8 cellular contexts compared by ENCODE assay signal in genomic region chr18:961644-962355, GRCh38. TPM values are rescaled to one million over a fixed set of nuclear protein-coding genes. Genes with fewer than 3 reads are reported as not detected.
DNase-seq lines count a peak whose midpoint lies in the region; ATAC-seq, FAIRE-seq and TF ChIP-seq lines count a peak whose summit lies in the region.

No MANE protein-coding gene starts in this region.

- RAD21 ChIA-PET in HCT116 (lab: Charles Lee; ENCODE audit: low non-redundant PET in 1 of 2, low total read pairs in 2 of 2, uncharacterized antibody in 2 of 2, unreplicated experiment in 2 of 2) = no interaction called here

- H3K27ac ChIP-seq in C4-2B = no peak overlapping the region
- H3K27ac ChIP-seq in HCT116 (ENCODE audit: low read depth, low read length) = no peak overlapping the region
- no peak overlapping the region for H3K27ac ChIP-seq in RWPE2 (ENCODE audit: poor library complexity, severe bottlenecking)

- no peak for TF ChIP-seq POLR2A in HCT116 (IDR thresholded peaks at IDR 0.05; ENCODE audit: borderline replicate concordance, extremely low read depth, insufficient read depth, insufficient read length)
- no peak for TF ChIP-seq POLR2A in GM12892 (IDR thresholded peaks at IDR 0.05; ENCODE audit: low read depth, low read length)

- no peaks in the 10 kb centered on the region for H4K20me1 ChIP-seq in HCT116 (ENCODE audit: insufficient read depth)

- peak; percentile 53 for TF ChIP-seq RAD21 in HCT116 (IDR thresholded peaks at IDR 0.05; ENCODE audit: low read depth)

- CTCF ChIA-PET in HCT116 (lab: Charles Lee) = interaction anchor here (0.6 to 1.7 kb wide), 15 partner anchors 8 to 111 kb away, joined by 3 to 15 read pairs (median 5); no protein-coding TSS in a partner anchor

- no peak for FAIRE-seq in GM12892 (lab: Jason Lieb, UNC)

- H3K4me1 ChIP-seq in HCT116 (ENCODE audit: control insufficient read depth in 1 of 2, insufficient read depth in 2 of 2, low read length in 2 of 2) = peaks cover 0 to 5% of the 10 kb centered on the region in 2 experiments; a peak in 1 of 4 replicates
- no peaks in the 10 kb centered on the region for H3K4me1 ChIP-seq in RWPE2 (ENCODE audit: insufficient read depth, poor library complexity, severe bottlenecking)
- peaks cover 4% of the 10 kb centered on the region for H3K4me1 ChIP-seq in adipocyte (ENCODE audit: control insufficient read depth, insufficient read depth, low read length)

- intact Hi-C loops in HCT116 (cut with micrococcal nuclease) = loop anchor here (2.0 kb wide), 1 partner anchor 97 kb away; no protein-coding TSS in a partner anchor

- H3K79me2 ChIP-seq in HCT116 (ENCODE audit: insufficient read depth, low read length) = no peaks in the 10 kb centered on the region

- no TSS peak for BruUV-seq in HCT116 (replicated peaks; lab: Mats Ljungman, UMichigan)

- H2AFZ ChIP-seq in HCT116 (ENCODE audit: low read depth, low read length, poor library complexity, severe bottlenecking) = peak overlapping the region; percentile 96

- H3K9me3 ChIP-seq in HCT116 (ENCODE audit: control insufficient read depth in 1 of 2, insufficient read depth in 1 of 2, low read depth in 1 of 2, low read length in 2 of 2) (no peaks in the 10 kb centered on the region), RWPE2 (ENCODE audit: severe bottlenecking) (no peaks in the 10 kb centered on the region), adipocyte (ENCODE audit: control insufficient read depth, low read length) (no peaks in the 10 kb centered on the region)

- H3K27me3 ChIP-seq in HCT116 (ENCODE audit: insufficient read depth, low read length) (peaks cover 21% of the 10 kb centered on the region), RWPE2 (ENCODE audit: insufficient read depth, poor library complexity, severe bottlenecking) (peaks cover 3% of the 10 kb centered on the region), adipocyte (replicated peaks; ENCODE audit: control insufficient read depth, insufficient read depth, low read length) (peaks cover 44% of the 10 kb centered on the region)

- H3K36me3 ChIP-seq in HCT116 (ENCODE audit: control insufficient read depth in 1 of 2, insufficient read depth in 2 of 2, low read length in 2 of 2) (no peaks in the 10 kb centered on the region), RWPE2 (ENCODE audit: low read depth) (no peaks in the 10 kb centered on the region), adipocyte (ENCODE audit: control insufficient read depth, insufficient read depth, low read length, severe bottlenecking) (no peaks in the 10 kb centered on the region)

- TF ChIP-seq CTCF in C4-2B (conservative IDR thresholded peaks at IDR 0.05) = peak; percentile 95
- peak; percentile 48 to 93 (median 88); a peak in 5 of 6 replicates for TF ChIP-seq CTCF in HCT116 (IDR thresholded peaks at IDR 0.05 in 2 of 3, conservative IDR thresholded peaks at IDR 0.05 in 1 of 3; ENCODE audit: borderline replicate concordance in 1 of 3, insufficient read depth in 1 of 3, low read depth in 2 of 3, low read length in 2 of 3)
- peak; percentile 91 for TF ChIP-seq CTCF in RWPE2 (IDR thresholded peaks at IDR 0.05; ENCODE audit: poor library complexity, severe bottlenecking)

- DNase-seq in HCT116 (ENCODE audit: low read depth, low spot score) = peak; percentile 32
- no peak for DNase-seq in RWPE2 (ENCODE audit: low spot score)
- peak; percentile 76 for DNase-seq in adipocyte (ENCODE audit: low read depth)
- DNase-seq in stimulated activated CD4-positive, alpha-beta T cell treated with anti-CD3 and anti-CD28 coated beads, Interleukin-12 subunit alpha, Interleukin-12 subunit beta, amount 100 ng/mL, for 4 hours = peak; percentile 33
- DNase-seq in GM12892 (ENCODE audit: insufficient read length) = no peak
- DNase-seq in NCI-H1436 (lab: John Stamatoyannopoulos, UW) = no peak

- peak overlapping the region; percentile 36 to 49 for H3K4me3 ChIP-seq in HCT116 (replicated peaks in 1 of 2; ENCODE audit: low read depth in 1 of 2, low read length in 2 of 2)
- no peak overlapping the region for H3K4me3 ChIP-seq in RWPE2 (ENCODE audit: severe bottlenecking)
- peak overlapping the region; percentile 87 for H3K4me3 ChIP-seq in adipocyte (ENCODE audit: low read length)
- H3K4me3 ChIP-seq in iPS-11a (ENCODE audit: low read depth, low read length) = peak overlapping the region; percentile 21

- H3K9ac ChIP-seq in HCT116 (ENCODE audit: low read length) = no peak overlapping the region
- peak overlapping the region; percentile 85 for H3K9ac ChIP-seq in adipocyte (ENCODE audit: low read length)

- H3K9me2 ChIP-seq in HCT116 (ENCODE audit: insufficient read depth) = no peaks in the 10 kb centered on the region

- ATAC-seq in HCT116 (peak; percentile 59), RWPE2 (ENCODE audit: low read depth) (no peak)

- peak overlapping the region; percentile 74 for H3K4me2 ChIP-seq in HCT116 (ENCODE audit: low read length)

- POLR2A ChIA-PET in HCT116 (lab: Charles Lee) = no interaction called here

TF ChIP-seq in HCT116, 20 proteins besides CTCF, POLR2A, EP300 and RAD21:
- TF ChIP-seq FOSL1 (IDR thresholded peaks at IDR 0.05; ENCODE audit: low read depth) (no peak), REST (IDR thresholded peaks at IDR 0.05; ENCODE audit: low read depth) (no peak), ZBTB33 (IDR thresholded peaks at IDR 0.05; ENCODE audit: extremely low read depth, insufficient replicate concordance, low read length) (no peak), CBX3 (IDR thresholded peaks at IDR 0.05; ENCODE audit: low read depth) (0 out of 2 replicates have a peak, but pooled peaks have one; percentile 13), SRF (IDR thresholded peaks at IDR 0.05; ENCODE audit: low read depth) (no peak), CEBPB (IDR thresholded peaks at IDR 0.05; ENCODE audit: low read depth) (no peak), SP1 (IDR thresholded peaks at IDR 0.05; ENCODE audit: low read depth) (no peak), ZNF274 (IDR thresholded peaks at IDR 0.05; ENCODE audit: low read depth, low read length) (no peak), EZH2 (IDR thresholded peaks at IDR 0.05) (no peak)

RNA-seq across cellular contexts. Expression of gene ADCYAP1, which starts 57.1 kb away (rescaled TPM):
- total RNA-seq in HCT116 (2021; ENCODE audit: unreplicated experiment) = not detected
- polyA plus RNA-seq in HCT116 (2012) = not detected in 2 replicates
- not detected for polyA plus RNA-seq in GM12892 (2012; ENCODE audit: missing spikeins)

Comparison
In these comparisons a context has a peak if more than half of its experiments do, and no peak if none do; other contexts are left out.
1. DNase-seq: peak in HCT116 (single experiment), adipocyte (single experiment) and stimulated activated CD4-positive, alpha-beta T cell treated with anti-CD3 and anti-CD28 coated beads, Interleukin-12 subunit alpha, Interleukin-12 subunit beta, amount 100 ng/mL, for 4 hours (single experiment); none in RWPE2 (single experiment), GM12892 (single experiment) and NCI-H1436 (single experiment).
2. Peak in every context shown above with its lines, with median percentiles within 50 percentile points of each other: CTCF ChIP-seq.